ENCODE assay signal across 17 cellular contexts in genomic region chr17:81350320-81350686, GRCh38. TPM values are rescaled to one million over a fixed set of nuclear protein-coding genes. Genes with fewer than 3 reads are reported as not detected.
DNase-seq lines count a peak whose midpoint lies in the region; ATAC-seq and TF ChIP-seq lines count a peak whose summit lies in the region.
"Had no signal": no experiment of that assay in that cellular context is flagged by ENCODE, and none has a peak within 500 bp of the region (broad histone marks: within the 10 kb centered on the region; RNA-seq: fewer than 3 reads in every experiment).

No MANE protein-coding gene starts in this region.

- no peak for TF ChIP-seq CTCF in 22Rv1 (IDR thresholded peaks at IDR 0.05)
- no peak for TF ChIP-seq CTCF in nephron progenitor cell (IDR thresholded peaks at IDR 0.05)
- no peak for TF ChIP-seq CTCF in gastroesophageal sphincter (IDR thresholded peaks at IDR 0.05)

- no peaks in the 10 kb centered on the region for H3K36me3 ChIP-seq in gastroesophageal sphincter

- intact Hi-C loops in dendritic cell treated with granulocyte-macrophage colony-stimulating factor and Interleukin-4, amounts not matched to agents 40 ng/mL and 50 ng/mL, for 4 days (cut with micrococcal nuclease), result no loop called here

- H3K27ac ChIP-seq in 22Rv1, result peak overlapping the region; percentile 99
- peak overlapping the region in 1 of 4 donors; percentile 31 for H3K27ac ChIP-seq in gastroesophageal sphincter

- DNase-seq in MV-4-11 (lab: John Stamatoyannopoulos, UW) (peak; percentile 27), nephron progenitor cell (no peak)
- DNase-seq in T-helper 2 cell treated with Interferon-gamma antibody and Interleukin-4, amounts not matched to agents 5 μg/mL and 100 μg/mL, for 36 hours (ENCODE audit: low spot score), result no peak
- DNase-seq: activated CD4-positive, alpha-beta T cell treated with anti-CD3 and anti-CD28 coated beads for 1 hour; activated naive CD8-positive, alpha-beta T cell treated with anti-CD3 and anti-CD28 coated beads, Interleukin-2, amount 10 ng/mL, durations not matched to agents 7 days and 5 days; CD4-positive, alpha-beta T cell; dermis blood vessel endothelial cell; GF-D8; H7; immature natural killer cell; NCI-H748 treated with DMSO at 0.1 percent for 48 hours; stimulated activated CD4-positive, alpha-beta T cell treated with anti-CD3 and anti-CD28 coated beads, Interleukin-4, amount 100 ng/mL, for 24 hours had no signal

- no peaks in the 10 kb centered on the region for H3K9me3 ChIP-seq in gastroesophageal sphincter

- no peak for TF ChIP-seq POLR2A in gastroesophageal sphincter (IDR thresholded peaks at IDR 0.05)

- H3K27me3 ChIP-seq in gastroesophageal sphincter, result no peaks in the 10 kb centered on the region

- H3K27ac Mint-ChIP-seq in dendritic cell treated with granulocyte-macrophage colony-stimulating factor and Interleukin-4, amounts not matched to agents 40 ng/mL and 50 ng/mL, for 4 days, result peak overlapping the region; percentile 81
- peak overlapping the region; percentile 13 for H3K27ac Mint-ChIP-seq in nephron progenitor cell
- H3K27ac Mint-ChIP-seq in T-helper 2 cell treated with Interferon-gamma antibody and Interleukin-4, amounts not matched to agents 5 μg/mL and 100 μg/mL, for 36 hours, result no peak overlapping the region
- H3K27ac Mint-ChIP-seq: activated naive CD8-positive, alpha-beta T cell treated with anti-CD3 and anti-CD28 coated beads, Interleukin-2, amount 10 ng/mL, durations not matched to agents 7 days and 5 days; CD4-positive, alpha-beta T cell; immature natural killer cell had no signal

- H3K27me3 Mint-ChIP-seq in dendritic cell treated with granulocyte-macrophage colony-stimulating factor and Interleukin-4, amounts not matched to agents 40 ng/mL and 50 ng/mL, for 4 days, result peaks cover 3% of the 10 kb centered on the region
- peaks cover 7% of the 10 kb centered on the region for H3K27me3 Mint-ChIP-seq in nephron progenitor cell (ENCODE audit: low read depth, poor library complexity)
- H3K27me3 Mint-ChIP-seq in T-helper 2 cell treated with Interferon-gamma antibody and Interleukin-4, amounts not matched to agents 5 μg/mL and 100 μg/mL, for 36 hours (ENCODE audit: low read depth), result peaks cover 29% of the 10 kb centered on the region

- H3K4me1 ChIP-seq in gastroesophageal sphincter, result peaks cover 0 to 13% (median 3%) of the 10 kb centered on the region in 3 donors

- no peak for TF ChIP-seq EP300 in gastroesophageal sphincter (IDR thresholded peaks at IDR 0.05)

- no peak overlapping the region for H3K4me3 ChIP-seq in gastroesophageal sphincter

- ATAC-seq in HG03108 (IDR thresholded peaks at IDR 0.05; ENCODE audit: unreplicated experiment), result no peak
- no peak for ATAC-seq in gastroesophageal sphincter
- no peak for ATAC-seq in GM19397 (IDR thresholded peaks at IDR 0.05; ENCODE audit: unreplicated experiment)

- H3K4me1 Mint-ChIP-seq in dendritic cell treated with granulocyte-macrophage colony-stimulating factor and Interleukin-4, amounts not matched to agents 40 ng/mL and 50 ng/mL, for 4 days (ENCODE audit: low read depth), result peaks cover 61% of the 10 kb centered on the region
- H3K4me1 Mint-ChIP-seq in nephron progenitor cell, result peaks cover 55% of the 10 kb centered on the region
- peaks cover 6% of the 10 kb centered on the region for H3K4me1 Mint-ChIP-seq in T-helper 2 cell treated with Interferon-gamma antibody and Interleukin-4, amounts not matched to agents 5 μg/mL and 100 μg/mL, for 36 hours (ENCODE audit: low read depth)

- WGBS in gastroesophageal sphincter (ENCODE audit: low coverage in 1 of 2), 2 donors, result 71 to 74% methylated on average over 4 of the region's 5 CpGs

- H3K36me3 Mint-ChIP-seq in dendritic cell treated with granulocyte-macrophage colony-stimulating factor and Interleukin-4, amounts not matched to agents 40 ng/mL and 50 ng/mL, for 4 days (ENCODE audit: low read depth), result peaks cover 3% of the 10 kb centered on the region
- no peaks in the 10 kb centered on the region for H3K36me3 Mint-ChIP-seq in nephron progenitor cell (ENCODE audit: low read depth)
- H3K36me3 Mint-ChIP-seq in T-helper 2 cell treated with Interferon-gamma antibody and Interleukin-4, amounts not matched to agents 5 μg/mL and 100 μg/mL, for 36 hours (ENCODE audit: low read depth), result no peaks in the 10 kb centered on the region
- H3K36me3 Mint-ChIP-seq: activated naive CD8-positive, alpha-beta T cell treated with anti-CD3 and anti-CD28 coated beads, Interleukin-2, amount 10 ng/mL, durations not matched to agents 7 days and 5 days; immature natural killer cell had no signal

- no peak overlapping the region for H3K4me3 Mint-ChIP-seq in dendritic cell treated with granulocyte-macrophage colony-stimulating factor and Interleukin-4, amounts not matched to agents 40 ng/mL and 50 ng/mL, for 4 days
- peak overlapping the region; percentile 57 for H3K4me3 Mint-ChIP-seq in nephron progenitor cell
- H3K4me3 Mint-ChIP-seq in T-helper 2 cell treated with Interferon-gamma antibody and Interleukin-4, amounts not matched to agents 5 μg/mL and 100 μg/mL, for 36 hours, result no peak overlapping the region
- H3K4me3 Mint-ChIP-seq: activated naive CD8-positive, alpha-beta T cell treated with anti-CD3 and anti-CD28 coated beads, Interleukin-2, amount 10 ng/mL, durations not matched to agents 7 days and 5 days; CD4-positive, alpha-beta T cell; immature natural killer cell had no signal

- no peaks in the 10 kb centered on the region for H3K9me3 Mint-ChIP-seq in dendritic cell treated with granulocyte-macrophage colony-stimulating factor and Interleukin-4, amounts not matched to agents 40 ng/mL and 50 ng/mL, for 4 days
- H3K9me3 Mint-ChIP-seq in nephron progenitor cell, result peaks cover 15% of the 10 kb centered on the region
- no peaks in the 10 kb centered on the region for H3K9me3 Mint-ChIP-seq in T-helper 2 cell treated with Interferon-gamma antibody and Interleukin-4, amounts not matched to agents 5 μg/mL and 100 μg/mL, for 36 hours
- H3K9me3 Mint-ChIP-seq: activated naive CD8-positive, alpha-beta T cell treated with anti-CD3 and anti-CD28 coated beads, Interleukin-2, amount 10 ng/mL, durations not matched to agents 7 days and 5 days; CD4-positive, alpha-beta T cell had no signal

RNA-seq across cellular contexts. Expression of gene BAHCC1, which starts 45.0 kb away (rescaled TPM):
- total RNA-seq in gastroesophageal sphincter, result 10 to 100 TPM; 17.5 to 34.3 (median 19.5) TPM

RNA-seq across cellular contexts. Expression of gene SLC38A10, which starts 55.2 kb away (rescaled TPM):
- 10 to 100 TPM; 70.5 to 99.6 (median 81.8) TPM for total RNA-seq in gastroesophageal sphincter
